Comparison of ENCODE assay signal across 1 cellular context in the genomic region with DNA sequence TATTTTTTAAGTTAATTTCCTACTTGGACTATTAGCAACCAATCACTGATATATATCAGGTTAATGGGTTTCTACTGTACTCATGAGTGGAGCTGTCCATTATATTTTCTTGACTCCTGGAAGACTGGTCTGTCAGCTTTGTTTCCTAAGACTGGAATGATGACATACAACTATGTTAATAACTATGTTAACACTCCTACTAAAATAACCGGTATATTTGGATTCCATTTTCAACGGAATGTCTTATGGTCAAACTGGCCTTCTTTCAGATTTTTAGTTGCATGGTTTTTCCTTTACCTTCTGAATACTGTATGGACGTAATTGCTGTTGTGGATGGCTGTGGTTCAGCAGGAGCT.
TF ChIP-seq lines count a peak whose summit lies in the region.

No MANE protein-coding gene starts in this region.

TF ChIP-seq in endothelial cell of umbilical vein, 7 proteins besides CTCF, POLR2A, EP300 and RAD21:
- TF ChIP-seq FOS (IDR thresholded peaks at IDR 0.05; ENCODE audit: borderline replicate concordance, insufficient read depth, low read length) (no peak), POLR2AphosphoS5 (IDR thresholded peaks at IDR 0.05; ENCODE audit: insufficient read depth, low read depth, low read length) (no peak), MYC (IDR thresholded peaks at IDR 0.05; ENCODE audit: low read depth, low read length) (no peak), GATA2 (IDR thresholded peaks at IDR 0.05; ENCODE audit: insufficient read depth, insufficient read length, low read depth, low read length) (no peak), EZH2 (IDR thresholded peaks at IDR 0.05; ENCODE audit: borderline replicate concordance, low read depth, low read length, severe bottlenecking) (no peak), JUN (IDR thresholded peaks at IDR 0.05; ENCODE audit: borderline replicate concordance, insufficient read depth, insufficient read length, low read depth) (no peak)
- TF ChIP-seq, protein P1, sequence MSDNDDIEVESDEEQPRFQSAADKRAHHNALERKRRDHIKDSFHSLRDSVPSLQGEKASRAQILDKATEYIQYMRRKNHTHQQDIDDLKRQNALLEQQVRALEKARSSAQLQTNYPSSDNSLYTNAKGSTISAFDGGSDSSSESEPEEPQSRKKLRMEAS (IDR thresholded peaks at IDR 0.05; ENCODE audit: insufficient read depth, insufficient read length) = no peak
